Comparison of ENCODE assay signal across 1 cellular context in genomic region chr7:151754142-151754590, GRCh38.
TF ChIP-seq lines count a peak whose summit lies in the region.

No MANE protein-coding gene starts in this region.

TF ChIP-seq in K562, 482 proteins besides CTCF, POLR2A, EP300 and RAD21 (continued from another document):
- TF ChIP-seq GABPA (tag; conservative IDR thresholded peaks at IDR 0.05; ENCODE audit: low read depth) = no peak
- no peak for TF ChIP-seq ZNF165 (CRISPR knock-in tag; IDR thresholded peaks at IDR 0.05; ENCODE audit: borderline replicate concordance)
- TF ChIP-seq, protein P1, sequence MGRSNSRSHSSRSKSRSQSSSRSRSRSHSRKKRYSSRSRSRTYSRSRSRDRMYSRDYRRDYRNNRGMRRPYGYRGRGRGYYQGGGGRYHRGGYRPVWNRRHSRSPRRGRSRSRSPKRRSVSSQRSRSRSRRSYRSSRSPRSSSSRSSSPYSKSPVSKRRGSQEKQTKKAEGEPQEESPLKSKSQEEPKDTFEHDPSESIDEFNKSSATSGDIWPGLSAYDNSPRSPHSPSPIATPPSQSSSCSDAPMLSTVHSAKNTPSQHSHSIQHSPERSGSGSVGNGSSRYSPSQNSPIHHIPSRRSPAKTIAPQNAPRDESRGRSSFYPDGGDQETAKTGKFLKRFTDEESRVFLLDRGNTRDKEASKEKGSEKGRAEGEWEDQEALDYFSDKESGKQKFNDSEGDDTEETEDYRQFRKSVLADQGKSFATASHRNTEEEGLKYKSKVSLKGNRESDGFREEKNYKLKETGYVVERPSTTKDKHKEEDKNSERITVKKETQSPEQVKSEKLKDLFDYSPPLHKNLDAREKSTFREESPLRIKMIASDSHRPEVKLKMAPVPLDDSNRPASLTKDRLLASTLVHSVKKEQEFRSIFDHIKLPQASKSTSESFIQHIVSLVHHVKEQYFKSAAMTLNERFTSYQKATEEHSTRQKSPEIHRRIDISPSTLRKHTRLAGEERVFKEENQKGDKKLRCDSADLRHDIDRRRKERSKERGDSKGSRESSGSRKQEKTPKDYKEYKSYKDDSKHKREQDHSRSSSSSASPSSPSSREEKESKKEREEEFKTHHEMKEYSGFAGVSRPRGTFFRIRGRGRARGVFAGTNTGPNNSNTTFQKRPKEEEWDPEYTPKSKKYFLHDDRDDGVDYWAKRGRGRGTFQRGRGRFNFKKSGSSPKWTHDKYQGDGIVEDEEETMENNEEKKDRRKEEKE (IDR thresholded peaks at IDR 0.05; ENCODE audit: borderline replicate concordance in 1 of 2, control insufficient read depth in 1 of 2, low read depth in 2 of 2, low read length in 1 of 2) = no peak
- 0 out of 2 replicates have a peak, but pooled peaks have one; percentile 39 for TF ChIP-seq ZKSCAN1 (IDR thresholded peaks at IDR 0.05; ENCODE audit: low read depth, low read length)
- TF ChIP-seq NCOA4 (IDR thresholded peaks at IDR 0.05; ENCODE audit: partially characterized antibody) = no peak
- TF ChIP-seq CCAR2 (IDR thresholded peaks at IDR 0.05; ENCODE audit: low read depth, low read length) = no peak
- 0 out of 2 replicates have a peak, but pooled peaks have one; percentile 50 for TF ChIP-seq CBFB (CRISPR knock-in tag; IDR thresholded peaks at IDR 0.05)
- TF ChIP-seq BHLHE40 (IDR thresholded peaks at IDR 0.05; ENCODE audit: low read length) = 0 out of 2 replicates have a peak, but pooled peaks have one; percentile 11
- TF ChIP-seq SIN3B (IDR thresholded peaks at IDR 0.05; ENCODE audit: low read depth) = no peak
- TF ChIP-seq ZSCAN29 (IDR thresholded peaks at IDR 0.05) = no peak
- 0 out of 4 replicates have a peak, but pooled peaks of 1 of the 2 experiments have one; percentile 24 for TF ChIP-seq SRF (CRISPR knock-in tag; IDR thresholded peaks at IDR 0.05)
- TF ChIP-seq, protein P2, sequence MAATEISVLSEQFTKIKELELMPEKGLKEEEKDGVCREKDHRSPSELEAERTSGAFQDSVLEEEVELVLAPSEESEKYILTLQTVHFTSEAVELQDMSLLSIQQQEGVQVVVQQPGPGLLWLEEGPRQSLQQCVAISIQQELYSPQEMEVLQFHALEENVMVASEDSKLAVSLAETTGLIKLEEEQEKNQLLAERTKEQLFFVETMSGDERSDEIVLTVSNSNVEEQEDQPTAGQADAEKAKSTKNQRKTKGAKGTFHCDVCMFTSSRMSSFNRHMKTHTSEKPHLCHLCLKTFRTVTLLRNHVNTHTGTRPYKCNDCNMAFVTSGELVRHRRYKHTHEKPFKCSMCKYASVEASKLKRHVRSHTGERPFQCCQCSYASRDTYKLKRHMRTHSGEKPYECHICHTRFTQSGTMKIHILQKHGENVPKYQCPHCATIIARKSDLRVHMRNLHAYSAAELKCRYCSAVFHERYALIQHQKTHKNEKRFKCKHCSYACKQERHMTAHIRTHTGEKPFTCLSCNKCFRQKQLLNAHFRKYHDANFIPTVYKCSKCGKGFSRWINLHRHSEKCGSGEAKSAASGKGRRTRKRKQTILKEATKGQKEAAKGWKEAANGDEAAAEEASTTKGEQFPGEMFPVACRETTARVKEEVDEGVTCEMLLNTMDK (IDR thresholded peaks at IDR 0.05; ENCODE audit: borderline replicate concordance, insufficient read depth, low read depth, low read length, poor library complexity, severe bottlenecking) = peak; percentile 32
- TF ChIP-seq, protein P3, sequence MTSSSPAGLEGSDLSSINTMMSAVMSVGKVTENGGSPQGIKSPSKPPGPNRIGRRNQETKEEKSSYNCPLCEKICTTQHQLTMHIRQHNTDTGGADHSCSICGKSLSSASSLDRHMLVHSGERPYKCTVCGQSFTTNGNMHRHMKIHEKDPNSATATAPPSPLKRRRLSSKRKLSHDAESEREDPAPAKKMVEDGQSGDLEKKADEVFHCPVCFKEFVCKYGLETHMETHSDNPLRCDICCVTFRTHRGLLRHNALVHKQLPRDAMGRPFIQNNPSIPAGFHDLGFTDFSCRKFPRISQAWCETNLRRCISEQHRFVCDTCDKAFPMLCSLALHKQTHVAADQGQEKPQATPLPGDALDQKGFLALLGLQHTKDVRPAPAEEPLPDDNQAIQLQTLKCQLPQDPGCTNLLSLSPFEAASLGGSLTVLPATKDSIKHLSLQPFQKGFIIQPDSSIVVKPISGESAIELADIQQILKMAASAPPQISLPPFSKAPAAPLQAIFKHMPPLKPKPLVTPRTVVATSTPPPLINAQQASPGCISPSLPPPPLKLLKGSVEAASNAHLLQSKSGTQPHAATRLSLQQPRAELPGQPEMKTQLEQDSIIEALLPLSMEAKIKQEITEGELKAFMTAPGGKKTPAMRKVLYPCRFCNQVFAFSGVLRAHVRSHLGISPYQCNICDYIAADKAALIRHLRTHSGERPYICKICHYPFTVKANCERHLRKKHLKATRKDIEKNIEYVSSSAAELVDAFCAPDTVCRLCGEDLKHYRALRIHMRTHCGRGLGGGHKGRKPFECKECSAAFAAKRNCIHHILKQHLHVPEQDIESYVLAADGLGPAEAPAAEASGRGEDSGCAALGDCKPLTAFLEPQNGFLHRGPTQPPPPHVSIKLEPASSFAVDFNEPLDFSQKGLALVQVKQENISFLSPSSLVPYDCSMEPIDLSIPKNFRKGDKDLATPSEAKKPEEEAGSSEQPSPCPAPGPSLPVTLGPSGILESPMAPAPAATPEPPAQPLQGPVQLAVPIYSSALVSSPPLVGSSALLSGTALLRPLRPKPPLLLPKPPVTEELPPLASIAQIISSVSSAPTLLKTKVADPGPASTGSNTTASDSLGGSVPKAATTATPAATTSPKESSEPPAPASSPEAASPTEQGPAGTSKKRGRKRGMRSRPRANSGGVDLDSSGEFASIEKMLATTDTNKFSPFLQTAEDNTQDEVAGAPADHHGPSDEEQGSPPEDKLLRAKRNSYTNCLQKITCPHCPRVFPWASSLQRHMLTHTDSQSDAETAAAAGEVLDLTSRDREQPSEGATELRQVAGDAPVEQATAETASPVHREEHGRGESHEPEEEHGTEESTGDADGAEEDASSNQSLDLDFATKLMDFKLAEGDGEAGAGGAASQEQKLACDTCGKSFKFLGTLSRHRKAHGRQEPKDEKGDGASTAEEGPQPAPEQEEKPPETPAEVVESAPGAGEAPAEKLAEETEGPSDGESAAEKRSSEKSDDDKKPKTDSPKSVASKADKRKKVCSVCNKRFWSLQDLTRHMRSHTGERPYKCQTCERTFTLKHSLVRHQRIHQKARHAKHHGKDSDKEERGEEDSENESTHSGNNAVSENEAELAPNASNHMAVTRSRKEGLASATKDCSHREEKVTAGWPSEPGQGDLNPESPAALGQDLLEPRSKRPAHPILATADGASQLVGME (CRISPR knock-in tag; IDR thresholded peaks at IDR 0.05) = no peak
- TF ChIP-seq TEAD4 (IDR thresholded peaks at IDR 0.05; ENCODE audit: low read length) = peak; percentile 51; the same call in 1 of the 2 replicates
- TF ChIP-seq TEAD4 (CRISPR knock-in tag; IDR thresholded peaks at IDR 0.05; ENCODE audit: borderline replicate concordance) = no peak
- no peak for TF ChIP-seq ZNF121 (CRISPR knock-in tag; conservative IDR thresholded peaks at IDR 0.05)
- TF ChIP-seq STAG1 (CRISPR knock-in tag; IDR thresholded peaks at IDR 0.05; ENCODE audit: borderline replicate concordance) = peak; percentile 29; the same call in 1 of the 2 replicates
- TF ChIP-seq KDM1A (IDR thresholded peaks at IDR 0.05) = no peak
- TF ChIP-seq HLTF (IDR thresholded peaks at IDR 0.05) = no peak
- TF ChIP-seq KLF16 (IDR thresholded peaks at IDR 0.05) = 0 out of 2 replicates have a peak, but pooled peaks have one; percentile 54
- TF ChIP-seq E2F3 (CRISPR knock-in tag; IDR thresholded peaks at IDR 0.05) = no peak
- no peak for TF ChIP-seq RBM39 (optimal IDR thresholded peaks at IDR 0.05; ENCODE audit: low read depth, low read length)
- TF ChIP-seq, protein P4, sequence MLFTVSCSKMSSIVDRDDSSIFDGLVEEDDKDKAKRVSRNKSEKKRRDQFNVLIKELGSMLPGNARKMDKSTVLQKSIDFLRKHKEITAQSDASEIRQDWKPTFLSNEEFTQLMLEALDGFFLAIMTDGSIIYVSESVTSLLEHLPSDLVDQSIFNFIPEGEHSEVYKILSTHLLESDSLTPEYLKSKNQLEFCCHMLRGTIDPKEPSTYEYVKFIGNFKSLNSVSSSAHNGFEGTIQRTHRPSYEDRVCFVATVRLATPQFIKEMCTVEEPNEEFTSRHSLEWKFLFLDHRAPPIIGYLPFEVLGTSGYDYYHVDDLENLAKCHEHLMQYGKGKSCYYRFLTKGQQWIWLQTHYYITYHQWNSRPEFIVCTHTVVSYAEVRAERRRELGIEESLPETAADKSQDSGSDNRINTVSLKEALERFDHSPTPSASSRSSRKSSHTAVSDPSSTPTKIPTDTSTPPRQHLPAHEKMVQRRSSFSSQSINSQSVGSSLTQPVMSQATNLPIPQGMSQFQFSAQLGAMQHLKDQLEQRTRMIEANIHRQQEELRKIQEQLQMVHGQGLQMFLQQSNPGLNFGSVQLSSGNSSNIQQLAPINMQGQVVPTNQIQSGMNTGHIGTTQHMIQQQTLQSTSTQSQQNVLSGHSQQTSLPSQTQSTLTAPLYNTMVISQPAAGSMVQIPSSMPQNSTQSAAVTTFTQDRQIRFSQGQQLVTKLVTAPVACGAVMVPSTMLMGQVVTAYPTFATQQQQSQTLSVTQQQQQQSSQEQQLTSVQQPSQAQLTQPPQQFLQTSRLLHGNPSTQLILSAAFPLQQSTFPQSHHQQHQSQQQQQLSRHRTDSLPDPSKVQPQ (CRISPR knock-in tag; IDR thresholded peaks at IDR 0.05; ENCODE audit: borderline replicate concordance) = no peak
- TF ChIP-seq RCOR1 (IDR thresholded peaks at IDR 0.05; ENCODE audit: borderline replicate concordance in 1 of 2, low read depth in 2 of 2, low read length in 2 of 2) = peak in 1 of 2 experiments; percentile 38; a peak in 1 of 4 replicates
- peak; percentile 74 for TF ChIP-seq SMC3 (conservative IDR thresholded peaks at IDR 0.05; ENCODE audit: insufficient read depth, low read depth, low read length)
- no peak for TF ChIP-seq ID3 (CRISPR knock-in tag; IDR thresholded peaks at IDR 0.05)
- TF ChIP-seq ID3 (tag; IDR thresholded peaks at IDR 0.05) = no peak
- 0 out of 2 replicates have a peak, but pooled peaks have one; percentile 20 for TF ChIP-seq FOSL1 (tag; conservative IDR thresholded peaks at IDR 0.05)
- TF ChIP-seq TAL1 (IDR thresholded peaks at IDR 0.05) = no peak
- TF ChIP-seq CTBP1 (IDR thresholded peaks at IDR 0.05; ENCODE audit: borderline replicate concordance) = peak; percentile 33; the same call in 1 of the 2 replicates
- no peak for TF ChIP-seq KLF1 (tag; IDR thresholded peaks at IDR 0.05)
- no peak for TF ChIP-seq ZNF143 (CRISPR knock-in tag; IDR thresholded peaks at IDR 0.05)
- TF ChIP-seq, protein P5, sequence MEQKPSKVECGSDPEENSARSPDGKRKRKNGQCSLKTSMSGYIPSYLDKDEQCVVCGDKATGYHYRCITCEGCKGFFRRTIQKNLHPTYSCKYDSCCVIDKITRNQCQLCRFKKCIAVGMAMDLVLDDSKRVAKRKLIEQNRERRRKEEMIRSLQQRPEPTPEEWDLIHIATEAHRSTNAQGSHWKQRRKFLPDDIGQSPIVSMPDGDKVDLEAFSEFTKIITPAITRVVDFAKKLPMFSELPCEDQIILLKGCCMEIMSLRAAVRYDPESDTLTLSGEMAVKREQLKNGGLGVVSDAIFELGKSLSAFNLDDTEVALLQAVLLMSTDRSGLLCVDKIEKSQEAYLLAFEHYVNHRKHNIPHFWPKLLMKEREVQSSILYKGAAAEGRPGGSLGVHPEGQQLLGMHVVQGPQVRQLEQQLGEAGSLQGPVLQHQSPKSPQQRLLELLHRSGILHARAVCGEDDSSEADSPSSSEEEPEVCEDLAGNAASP (IDR thresholded peaks at IDR 0.05) = no peak
- no peak for TF ChIP-seq ZBTB8A (IDR thresholded peaks at IDR 0.05; ENCODE audit: partially characterized antibody)
- TF ChIP-seq, protein P6, sequence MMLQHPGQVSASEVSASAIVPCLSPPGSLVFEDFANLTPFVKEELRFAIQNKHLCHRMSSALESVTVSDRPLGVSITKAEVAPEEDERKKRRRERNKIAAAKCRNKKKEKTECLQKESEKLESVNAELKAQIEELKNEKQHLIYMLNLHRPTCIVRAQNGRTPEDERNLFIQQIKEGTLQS (IDR thresholded peaks at IDR 0.05) = no peak
- TF ChIP-seq, protein P6 (CRISPR knock-in tag; conservative IDR thresholded peaks at IDR 0.05) = 0 out of 2 replicates have a peak, but pooled peaks have one; percentile 23
- TF ChIP-seq BCOR (IDR thresholded peaks at IDR 0.05) = no peak
- 0 out of 2 replicates have a peak, but pooled peaks have one; percentile 23 for TF ChIP-seq XRCC5 (IDR thresholded peaks at IDR 0.05; ENCODE audit: low read depth, low read length)
- no peak for TF ChIP-seq ZNF23 (CRISPR knock-in tag; IDR thresholded peaks at IDR 0.05)
- peak in 1 of 2 experiments; percentile 36; a peak in 1 of 4 replicates for TF ChIP-seq TEAD1 (CRISPR knock-in tag; IDR thresholded peaks at IDR 0.05)
- peak; percentile 57 for TF ChIP-seq ETV1 (tag; conservative IDR thresholded peaks at IDR 0.05; ENCODE audit: low read depth)
- 0 out of 2 replicates have a peak, but pooled peaks have one; percentile 35 for TF ChIP-seq RUNX1 (IDR thresholded peaks at IDR 0.05; ENCODE audit: low read depth)
- peak in 1 of 2 experiments; percentile 16; a peak in 1 of 3 replicates for TF ChIP-seq CBX3 (IDR thresholded peaks at IDR 0.05; ENCODE audit: borderline replicate concordance in 1 of 2, low read length in 2 of 2)
- TF ChIP-seq NEUROD1 (IDR thresholded peaks at IDR 0.05; ENCODE audit: borderline replicate concordance, low read depth, low read length, partially characterized antibody) = no peak
